Comparison of ENCODE assay signal across 1 cellular context in the genomic region with DNA sequence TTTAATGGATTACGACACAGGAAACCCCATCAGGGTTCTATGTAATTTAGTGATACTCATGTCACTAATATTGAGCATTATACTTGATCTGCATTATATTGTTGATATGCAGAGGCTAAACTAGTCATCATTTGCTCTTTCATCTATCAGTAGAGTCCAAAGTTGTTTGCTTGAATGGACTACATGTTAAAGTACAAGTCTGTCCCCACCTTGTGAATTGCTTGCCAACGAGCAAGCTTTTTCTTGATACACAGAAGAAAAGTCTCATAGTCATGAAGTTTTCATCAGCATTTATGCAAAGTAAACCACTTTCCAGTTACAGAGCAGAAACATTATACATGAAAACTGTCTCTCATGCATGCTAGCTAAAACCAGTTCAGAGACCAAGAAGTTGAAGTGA.
TF ChIP-seq lines count a peak whose summit lies in the region.

No MANE protein-coding gene starts in this region.

TF ChIP-seq in A549, 52 proteins besides CTCF, POLR2A, EP300 and RAD21 (continued from another document):
- TF ChIP-seq, protein P1, sequence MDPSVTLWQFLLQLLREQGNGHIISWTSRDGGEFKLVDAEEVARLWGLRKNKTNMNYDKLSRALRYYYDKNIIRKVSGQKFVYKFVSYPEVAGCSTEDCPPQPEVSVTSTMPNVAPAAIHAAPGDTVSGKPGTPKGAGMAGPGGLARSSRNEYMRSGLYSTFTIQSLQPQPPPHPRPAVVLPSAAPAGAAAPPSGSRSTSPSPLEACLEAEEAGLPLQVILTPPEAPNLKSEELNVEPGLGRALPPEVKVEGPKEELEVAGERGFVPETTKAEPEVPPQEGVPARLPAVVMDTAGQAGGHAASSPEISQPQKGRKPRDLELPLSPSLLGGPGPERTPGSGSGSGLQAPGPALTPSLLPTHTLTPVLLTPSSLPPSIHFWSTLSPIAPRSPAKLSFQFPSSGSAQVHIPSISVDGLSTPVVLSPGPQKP (IDR thresholded peaks at IDR 0.05; ENCODE audit: low read depth, low read length), result no peak
